In genomic region chr10:125114761-125115391, GRCh38 we compare ENCODE assay signal across 17 cellular contexts. TPM values are rescaled to one million over a fixed set of nuclear protein-coding genes. Genes with fewer than 3 reads are reported as not detected.
A peak's percentile ranks its signal among the peaks of the same experiment; 100 is the strongest.
DNase-seq lines count a peak whose midpoint lies in the region; ATAC-seq and TF ChIP-seq lines count a peak whose summit lies in the region.
"Had no signal": no experiment of that assay in that cellular context is flagged by ENCODE, and none has a peak within 500 bp of the region (broad histone marks: within the 10 kb centered on the region; RNA-seq: fewer than 3 reads in every experiment).

No MANE protein-coding gene starts in this region.

- no peak for TF ChIP-seq POLR2A in thyroid gland (IDR thresholded peaks at IDR 0.05)

- H3K4me3 Mint-ChIP-seq in mesothelial cell of epicardium: no peak overlapping the region
- H3K4me3 Mint-ChIP-seq: T-helper 17 cell had no signal

- H3K9me3 ChIP-seq in RWPE2 (ENCODE audit: severe bottlenecking) (no peaks in the 10 kb centered on the region), thyroid gland (no peaks in the 10 kb centered on the region), A673 (ENCODE audit: low read depth, low read length, poor library complexity, severe bottlenecking) (no peaks in the 10 kb centered on the region)
- H3K9me3 ChIP-seq: BE2C had no signal

- no TSS peak for BruUV-seq in A673 (replicated peaks; lab: Mats Ljungman, UMichigan)

- H3K27ac ChIP-seq in RWPE2 (ENCODE audit: poor library complexity, severe bottlenecking) (no peak overlapping the region), brain microvascular endothelial cell (no peak overlapping the region), thyroid gland (peak overlapping the region; percentile 50 to 80 (median 72)), A673 (ENCODE audit: low read depth, low read length, poor library complexity, severe bottlenecking) (no peak overlapping the region)
- H3K27ac ChIP-seq: foreskin keratinocyte had no signal

- POLR2A ChIA-PET in A673 (lab: Charles Lee; ENCODE audit: low non-redundant PET): interaction anchor here (0.6 kb wide), 1 partner anchor 150 kb away, joined by 3 read pairs; no protein-coding TSS in a partner anchor

- peaks cover 14% of the 10 kb centered on the region for H3K4me1 Mint-ChIP-seq in mesothelial cell of epicardium

- in situ Hi-C loops in brain microvascular endothelial cell (cut with HindIII; ENCODE audit: low pct_ligation_motif_present, low sequenced_read_pairs): no loop called here

- DNase-seq in RWPE2 (ENCODE audit: low spot score): peak; percentile 36
- DNase-seq in brain microvascular endothelial cell: peak; percentile 39
- DNase-seq in mesothelial cell of epicardium (ENCODE audit: low spot score in 2 of 2, unreplicated experiment in 2 of 2): no peak
- DNase-seq in thyroid gland: peak; percentile 68 to 74
- no peak for DNase-seq in NCI-H1092 (lab: John Stamatoyannopoulos, UW)
- no peak for DNase-seq in A673 (ENCODE audit: low spot score)
- DNase-seq: activated CD4-positive, alpha-beta T cell treated with anti-CD3 and anti-CD28 coated beads for 4 hours; activated CD8-positive, alpha-beta memory T cell treated with anti-CD3 and anti-CD28 coated beads, Interleukin-2, amount 50 U/mL, for 4 hours; activated naive CD4-positive, alpha-beta T cell treated with Interleukin-2 at 50 U/mL for 16 hours; BE2C; DMS 273 treated with DMSO at 0.1 percent for 48 hours; foreskin keratinocyte; NCI-H1436 treated with DMSO at 0.1 percent for 48 hours; NCI-H2227 treated with DMSO at 0.1 percent for 48 hours; T-helper 17 cell had no signal

- no peak for ATAC-seq in RWPE2 (ENCODE audit: low read depth)
- ATAC-seq in GM21737 (IDR thresholded peaks at IDR 0.05; ENCODE audit: unreplicated experiment): no peak
- ATAC-seq: foreskin keratinocyte, HCT116, T-helper 17 cell had no signal

- H3K27me3 Mint-ChIP-seq in mesothelial cell of epicardium (ENCODE audit: low read depth): no peaks in the 10 kb centered on the region

- TF ChIP-seq CTCF in RWPE2 (IDR thresholded peaks at IDR 0.05; ENCODE audit: poor library complexity, severe bottlenecking) (no peak), brain microvascular endothelial cell (IDR thresholded peaks at IDR 0.05; ENCODE audit: low read depth, low read length, missing control alignments) (no peak), mesothelial cell of epicardium (IDR thresholded peaks at IDR 0.05; ENCODE audit: unreplicated experiment) (no peak), thyroid gland (IDR thresholded peaks at IDR 0.05) (no peak), A673 (conservative IDR thresholded peaks at IDR 0.05; ENCODE audit: low read depth, low read length) (no peak)

- intact Hi-C loops in thyroid gland (cut with DNase I): no loop called here
- intact Hi-C loops in A673 (cut with micrococcal nuclease; ENCODE audit: unreplicated experiment): no loop called here

- peak overlapping the region; percentile 56 for H3K27ac Mint-ChIP-seq in mesothelial cell of epicardium
- H3K27ac Mint-ChIP-seq: T-helper 17 cell had no signal

- no peaks in the 10 kb centered on the region for H3K4me1 ChIP-seq in RWPE2 (ENCODE audit: insufficient read depth, poor library complexity, severe bottlenecking)
- H3K4me1 ChIP-seq in thyroid gland: peaks cover 54 to 73% of the 10 kb centered on the region in 2 donors
- H3K4me1 ChIP-seq in A673 (ENCODE audit: insufficient read depth, low read length, poor library complexity, severe bottlenecking): peaks cover 35% of the 10 kb centered on the region
- H3K4me1 ChIP-seq: BE2C, foreskin keratinocyte had no signal

- H3K36me3 ChIP-seq in RWPE2 (ENCODE audit: low read depth): peaks cover 67% of the 10 kb centered on the region
- H3K36me3 ChIP-seq in brain microvascular endothelial cell (replicated peaks): peaks cover 4% of the 10 kb centered on the region
- H3K36me3 ChIP-seq in thyroid gland: no peaks in the 10 kb centered on the region
- H3K36me3 ChIP-seq in A673 (ENCODE audit: insufficient read depth, low read length, poor library complexity, severe bottlenecking): no peaks in the 10 kb centered on the region

- WGBS in thyroid gland, 2 donors: 49 to 61% methylated on average over 15 to 16 of the region's 16 CpGs

- H3K4me3 ChIP-seq in RWPE2 (ENCODE audit: severe bottlenecking) (no peak overlapping the region), brain microvascular endothelial cell (ENCODE audit: low read depth, low read length) (no peak overlapping the region), thyroid gland (replicated peaks in 1 of 3) (no peak overlapping the region), A673 (ENCODE audit: low read depth, low read length, poor library complexity, severe bottlenecking) (no peak overlapping the region)

- no peaks in the 10 kb centered on the region for H3K9me3 Mint-ChIP-seq in mesothelial cell of epicardium

- CTCF ChIA-PET in A673 (lab: Charles Lee): no interaction called here

- peaks cover 6% of the 10 kb centered on the region for H3K36me3 Mint-ChIP-seq in mesothelial cell of epicardium

- no peaks in the 10 kb centered on the region for H3K27me3 ChIP-seq in RWPE2 (ENCODE audit: insufficient read depth, poor library complexity, severe bottlenecking)
- H3K27me3 ChIP-seq in brain microvascular endothelial cell (replicated peaks): no peaks in the 10 kb centered on the region
- H3K27me3 ChIP-seq in thyroid gland: no peaks in the 10 kb centered on the region
- H3K27me3 ChIP-seq in A673 (replicated peaks; ENCODE audit: insufficient read depth, low read depth, low read length, poor library complexity): no peaks in the 10 kb centered on the region
- H3K27me3 ChIP-seq: BE2C, foreskin keratinocyte had no signal

RNA-seq across cellular contexts. Expression of gene CTBP2, which starts 45.5 kb away (rescaled TPM):
- 115 to 122 TPM (median 121 TPM) in 3 replicates for total RNA-seq in mesothelial cell of epicardium
- 100 to 1,000 TPM in 3 of 4 donors, 10 to 100 TPM in 1; 92.4 to 136 (median 125) TPM for total RNA-seq in thyroid gland
- 77.8 and 81.7 TPM in 2 replicates for total RNA-seq in A673 (2021)

Comparison
In these comparisons a context has a peak if more than half of its experiments do, and no peak if none do; other contexts are left out.
1. DNase-seq: peak in RWPE2 (single experiment), brain microvascular endothelial cell (single experiment) and thyroid gland (2 of 2); none in mesothelial cell of epicardium (0 of 2), NCI-H1092 (single experiment) and A673 (single experiment).
2. H3K27ac ChIP-seq: peak in thyroid gland (3 of 3); none in RWPE2 (single experiment), brain microvascular endothelial cell (single experiment) and A673 (single experiment).